In the genomic region with DNA sequence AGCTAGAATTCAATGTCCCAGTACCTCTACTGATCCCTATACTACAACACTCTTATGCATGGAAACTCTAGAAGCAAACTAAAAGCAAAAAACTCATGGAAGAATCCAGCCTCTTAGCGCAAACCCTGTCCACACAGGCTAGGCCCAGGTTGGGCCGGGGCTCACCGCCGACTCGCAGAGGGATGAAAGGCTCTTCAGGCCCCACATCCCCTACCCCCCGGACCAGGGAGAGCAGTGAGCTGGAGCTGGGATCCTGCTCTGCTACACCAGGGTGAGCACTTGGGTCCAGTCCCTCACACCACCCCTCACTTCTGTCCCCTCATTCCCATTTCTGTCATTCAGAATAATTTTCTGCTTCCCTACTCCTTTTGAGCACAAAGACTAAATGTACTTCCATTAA, we compare ENCODE assay signal across 12 cellular contexts. TPM values are rescaled to one million over a fixed set of nuclear protein-coding genes. Genes with fewer than 3 reads are reported as not detected.
DNase-seq lines count a peak whose midpoint lies in the region; ATAC-seq and TF ChIP-seq lines count a peak whose summit lies in the region.
"Had no signal": no experiment of that assay in that cellular context is flagged by ENCODE, and none has a peak within 500 bp of the region (broad histone marks: within the 10 kb centered on the region; RNA-seq: fewer than 3 reads in every experiment).

No MANE protein-coding gene starts in this region.

- 98% methylated on average over 6 of the region's 6 CpGs for WGBS in smooth muscle cell (ENCODE audit: low lambda C conversion rate)
- 92 to 93% methylated on average over 6 of the region's 6 CpGs for WGBS in thyroid gland, 2 donors

- no peak overlapping the region for H2AFZ ChIP-seq in smooth muscle cell (ENCODE audit: low read depth)

- no peaks in the 10 kb centered on the region for H3K36me3 ChIP-seq in smooth muscle cell (ENCODE audit: low read depth)
- peaks cover 0 to 11% of the 10 kb centered on the region in 2 donors for H3K36me3 ChIP-seq in thyroid gland

- POLR2A ChIA-PET in activated CD4-positive, alpha-beta memory T cell treated with anti-CD3 and anti-CD28 coated beads for 36 hours (lab: Charles Lee) = no interaction called here

- intact Hi-C loops in activated CD4-positive, alpha-beta T cell treated with anti-CD3 and anti-CD28 coated beads, Interleukin-2, amount 10 ng/mL, durations not matched to agents 24 days and 14 days (cut with micrococcal nuclease) = no loop called here
- intact Hi-C loops in activated CD4-positive, alpha-beta memory T cell treated with anti-CD3 and anti-CD28 coated beads for 36 hours (cut with micrococcal nuclease) = no loop called here
- intact Hi-C loops in thyroid gland (cut with DNase I) = no loop called here

- H3K27me3 Mint-ChIP-seq in activated CD4-positive, alpha-beta T cell treated with anti-CD3 and anti-CD28 coated beads, Interleukin-2, amount 10 ng/mL, durations not matched to agents 24 days and 14 days = no peaks in the 10 kb centered on the region
- no peaks in the 10 kb centered on the region for H3K27me3 Mint-ChIP-seq in activated CD4-positive, alpha-beta memory T cell treated with anti-CD3 and anti-CD28 coated beads for 36 hours

- H3K36me3 Mint-ChIP-seq in activated CD4-positive, alpha-beta T cell treated with anti-CD3 and anti-CD28 coated beads, Interleukin-2, amount 10 ng/mL, durations not matched to agents 24 days and 14 days (ENCODE audit: low read depth) = peaks cover 46% of the 10 kb centered on the region
- peaks cover 22% of the 10 kb centered on the region for H3K36me3 Mint-ChIP-seq in activated CD4-positive, alpha-beta memory T cell treated with anti-CD3 and anti-CD28 coated beads for 36 hours

- no peak for TF ChIP-seq POLR2A in thyroid gland (IDR thresholded peaks at IDR 0.05)

- no peak for DNase-seq in activated CD4-positive, alpha-beta T cell treated with anti-CD3 and anti-CD28 coated beads, Interleukin-2, amount 10 ng/mL, durations not matched to agents 24 days and 14 days
- no peak for DNase-seq in activated CD4-positive, alpha-beta T cell treated with anti-CD3 and anti-CD28 coated beads, Interleukin-2, amount 50 U/mL, for 4 hours
- DNase-seq in activated CD4-positive, alpha-beta memory T cell treated with anti-CD3 and anti-CD28 coated beads for 36 hours = no peak
- DNase-seq in fibroblast of mammary gland (ENCODE audit: low read depth) (no peak), smooth muscle cell (lab: John Stamatoyannopoulos, UW; ENCODE audit: unreplicated experiment) (no peak), thyroid gland (no peak)
- DNase-seq: NCI-H1694, WERI-Rb-1 had no signal

- H3K79me2 ChIP-seq in smooth muscle cell (ENCODE audit: low read depth) = peaks cover 54% of the 10 kb centered on the region

- peak overlapping the region; percentile 99 for H3K4me3 Mint-ChIP-seq in activated CD4-positive, alpha-beta T cell treated with anti-CD3 and anti-CD28 coated beads, Interleukin-2, amount 10 ng/mL, durations not matched to agents 24 days and 14 days
- peak overlapping the region; percentile 94 for H3K4me3 Mint-ChIP-seq in activated CD4-positive, alpha-beta memory T cell treated with anti-CD3 and anti-CD28 coated beads for 36 hours

- H3K4me1 ChIP-seq in smooth muscle cell (ENCODE audit: low read depth) (peaks cover 21% of the 10 kb centered on the region), thyroid gland (peaks cover 21 to 32% of the 10 kb centered on the region in 2 donors)

- peak overlapping the region; percentile 48 for H3K27ac Mint-ChIP-seq in activated CD4-positive, alpha-beta T cell treated with anti-CD3 and anti-CD28 coated beads, Interleukin-2, amount 10 ng/mL, durations not matched to agents 24 days and 14 days
- peak overlapping the region; percentile 49 for H3K27ac Mint-ChIP-seq in activated CD4-positive, alpha-beta memory T cell treated with anti-CD3 and anti-CD28 coated beads for 36 hours

- CTCF ChIA-PET in activated CD4-positive, alpha-beta memory T cell treated with anti-CD3 and anti-CD28 coated beads for 36 hours (lab: Charles Lee) = no interaction called here

- peaks cover 59% of the 10 kb centered on the region for H4K20me1 ChIP-seq in smooth muscle cell (ENCODE audit: low read depth)

- TF ChIP-seq CTCF in fibroblast of mammary gland (conservative IDR thresholded peaks at IDR 0.05; ENCODE audit: control insufficient read depth, insufficient read depth, low read depth, low read length) (no peak), smooth muscle cell (IDR thresholded peaks at IDR 0.05; ENCODE audit: borderline replicate concordance, insufficient read depth, poor library complexity, severe bottlenecking) (no peak), thyroid gland (IDR thresholded peaks at IDR 0.05) (no peak)

- peak overlapping the region; percentile 95 for H3K4me2 ChIP-seq in smooth muscle cell

- H3K9me3 Mint-ChIP-seq in activated CD4-positive, alpha-beta T cell treated with anti-CD3 and anti-CD28 coated beads, Interleukin-2, amount 10 ng/mL, durations not matched to agents 24 days and 14 days = no peaks in the 10 kb centered on the region
- H3K9me3 Mint-ChIP-seq in activated CD4-positive, alpha-beta memory T cell treated with anti-CD3 and anti-CD28 coated beads for 36 hours = no peaks in the 10 kb centered on the region

- H3K9me3 ChIP-seq in smooth muscle cell (replicated peaks; ENCODE audit: low read depth) = no peaks in the 10 kb centered on the region
- H3K9me3 ChIP-seq in thyroid gland = no peaks in the 10 kb centered on the region
- H3K9me3 ChIP-seq: tibial nerve had no signal

- peaks cover 19% of the 10 kb centered on the region for H3F3A ChIP-seq in smooth muscle cell (ENCODE audit: low read depth)

- H3K4me3 ChIP-seq in fibroblast of mammary gland (ENCODE audit: control insufficient read depth, low read depth, low read length) (peak overlapping the region; percentile 4), smooth muscle cell (no peak overlapping the region), thyroid gland (replicated peaks in 1 of 3) (no peak overlapping the region)

- ATAC-seq in HG03469 (IDR thresholded peaks at IDR 0.05; ENCODE audit: unreplicated experiment) = no peak
- no peak for ATAC-seq in GM21723 (IDR thresholded peaks at IDR 0.05; ENCODE audit: unreplicated experiment)
- ATAC-seq: Panc1 had no signal

- peaks cover 46% of the 10 kb centered on the region for H3K4me1 Mint-ChIP-seq in activated CD4-positive, alpha-beta T cell treated with anti-CD3 and anti-CD28 coated beads, Interleukin-2, amount 10 ng/mL, durations not matched to agents 24 days and 14 days
- peaks cover 58% of the 10 kb centered on the region for H3K4me1 Mint-ChIP-seq in activated CD4-positive, alpha-beta memory T cell treated with anti-CD3 and anti-CD28 coated beads for 36 hours (ENCODE audit: low read depth)

- H3K27me3 ChIP-seq in smooth muscle cell (ENCODE audit: low read depth) (no peaks in the 10 kb centered on the region), thyroid gland (no peaks in the 10 kb centered on the region)
- H3K27me3 ChIP-seq: tibial nerve had no signal

- H3K9ac ChIP-seq in smooth muscle cell (ENCODE audit: low read depth) = peak overlapping the region; percentile 92

- H3K27ac ChIP-seq in smooth muscle cell (ENCODE audit: low read depth) (peak overlapping the region; percentile 79), thyroid gland (no peak overlapping the region)
- H3K27ac ChIP-seq: WERI-Rb-1 had no signal

RNA-seq across cellular contexts. Expression of gene OST4, which starts 2.0 kb away (rescaled TPM):
- 314 and 326 TPM in 2 replicates for total RNA-seq in activated CD4-positive, alpha-beta T cell treated with anti-CD3 and anti-CD28 coated beads, Interleukin-2, amount 10 ng/mL, durations not matched to agents 24 days and 14 days
- total RNA-seq in activated CD4-positive, alpha-beta memory T cell treated with anti-CD3 and anti-CD28 coated beads for 36 hours = 100 to 1,000 TPM; 307 to 310 TPM
- total RNA-seq in smooth muscle cell = 529 and 848 TPM in 2 replicates
- polyA plus RNA-seq in smooth muscle cell = 1,164 and 1,292 TPM in 2 replicates
- 100 to 1,000 TPM; 235 to 467 (median 261) TPM for total RNA-seq in thyroid gland

RNA-seq across cellular contexts. Expression of gene EMILIN1, which starts 9.0 kb away (rescaled TPM):
- 1.1 and 1.4 TPM in 2 replicates for total RNA-seq in activated CD4-positive, alpha-beta T cell treated with anti-CD3 and anti-CD28 coated beads, Interleukin-2, amount 10 ng/mL, durations not matched to agents 24 days and 14 days
- total RNA-seq in activated CD4-positive, alpha-beta memory T cell treated with anti-CD3 and anti-CD28 coated beads for 36 hours = under 1 TPM; 0.29 to 0.51 TPM
- total RNA-seq in smooth muscle cell (111 and 131 TPM in 2 replicates), thyroid gland (10 to 100 TPM; 18.6 to 45.4 (median 29.3) TPM)
- polyA plus RNA-seq in smooth muscle cell = 330 and 518 TPM in 2 replicates

RNA-seq across cellular contexts. Expression of gene KHK, which starts 17.1 kb away (rescaled TPM):
- total RNA-seq in activated CD4-positive, alpha-beta T cell treated with anti-CD3 and anti-CD28 coated beads, Interleukin-2, amount 10 ng/mL, durations not matched to agents 24 days and 14 days = 13.4 and 13.9 TPM in 2 replicates
- total RNA-seq in activated CD4-positive, alpha-beta memory T cell treated with anti-CD3 and anti-CD28 coated beads for 36 hours = 10 to 100 TPM; 12.7 to 13.3 TPM
- total RNA-seq in smooth muscle cell (0.27 and 0.94 TPM in 2 replicates), thyroid gland (1 to 10 TPM in 3 of 4 donors, under 1 TPM in 1; 0.44 to 2.3 (median 1.7) TPM)
- polyA plus RNA-seq in smooth muscle cell = 1.6 and 2.1 TPM in 2 replicates

RNA-seq across cellular contexts. Expression of gene AGBL5, which starts 18.0 kb away (rescaled TPM):
- 13.9 and 14.1 TPM in 2 replicates for total RNA-seq in activated CD4-positive, alpha-beta T cell treated with anti-CD3 and anti-CD28 coated beads, Interleukin-2, amount 10 ng/mL, durations not matched to agents 24 days and 14 days
- total RNA-seq in activated CD4-positive, alpha-beta memory T cell treated with anti-CD3 and anti-CD28 coated beads for 36 hours = 10 to 100 TPM; 12.9 to 14.1 TPM
- total RNA-seq in smooth muscle cell (10.9 and 13.7 TPM in 2 replicates), thyroid gland (10 to 100 TPM; 29.1 to 40.0 (median 31.6) TPM)
- polyA plus RNA-seq in smooth muscle cell = 17.1 and 20.0 TPM in 2 replicates

RNA-seq across cellular contexts. Expression of gene TMEM214, which starts 36.7 kb away (rescaled TPM):
- total RNA-seq in activated CD4-positive, alpha-beta T cell treated with anti-CD3 and anti-CD28 coated beads, Interleukin-2, amount 10 ng/mL, durations not matched to agents 24 days and 14 days = 93.4 and 98.6 TPM in 2 replicates
- total RNA-seq in activated CD4-positive, alpha-beta memory T cell treated with anti-CD3 and anti-CD28 coated beads for 36 hours = 10 to 100 TPM; 52.4 to 60.1 TPM
- total RNA-seq in smooth muscle cell = 67.7 and 79.6 TPM in 2 replicates
- polyA plus RNA-seq in smooth muscle cell = 94.9 and 99.7 TPM in 2 replicates
- total RNA-seq in thyroid gland = 10 to 100 TPM; 43.3 to 93.8 (median 78.9) TPM
